Comparison of ENCODE assay signal across 18 cellular contexts in genomic region chr11:134425413-134425812, GRCh38. TPM values are rescaled to one million over a fixed set of nuclear protein-coding genes. Genes with fewer than 3 reads are reported as not detected.
DNase-seq lines count a peak whose midpoint lies in the region; TF ChIP-seq lines count a peak whose summit lies in the region.
"Had no signal": no experiment of that assay in that cellular context is flagged by ENCODE, and none has a peak within 500 bp of the region (broad histone marks: within the 10 kb centered on the region; RNA-seq: fewer than 3 reads in every experiment).

No MANE protein-coding gene starts in this region.

- H3K27ac ChIP-seq in BLaER1: no peak overlapping the region
- peak overlapping the region; percentile 71 for H3K27ac ChIP-seq in substantia nigra (ENCODE audit: low read depth, low read length, poor library complexity, severe bottlenecking)
- H3K27ac ChIP-seq in OCI-LY7 (ENCODE audit: low read depth, low read length, poor library complexity, severe bottlenecking): no peak overlapping the region
- H3K27ac ChIP-seq in colonic mucosa: no peak overlapping the region
- H3K27ac ChIP-seq: C4-2B, GM23248 had no signal

- H3K36me3 Mint-ChIP-seq in brain (no peaks in the 10 kb centered on the region), glutamatergic neuron (ENCODE audit: unreplicated experiment) (no peaks in the 10 kb centered on the region)
- H3K36me3 Mint-ChIP-seq: CD4-positive, alpha-beta memory T cell had no signal

- H3K4me3 ChIP-seq in BLaER1 (no peak overlapping the region), OCI-LY7 (ENCODE audit: low read depth, low read length, poor library complexity, severe bottlenecking) (no peak overlapping the region), colonic mucosa (no peak overlapping the region)
- H3K4me3 ChIP-seq: GM12878, GM23248 had no signal

- H3K4me3 Mint-ChIP-seq in brain (no peak overlapping the region), glutamatergic neuron (ENCODE audit: unreplicated experiment) (no peak overlapping the region)
- H3K4me3 Mint-ChIP-seq: H9 had no signal

- H2AFZ ChIP-seq in OCI-LY7 (ENCODE audit: low read length): no peak overlapping the region
- H2AFZ ChIP-seq: GM23248 had no signal

- BruUV-seq in OCI-LY7 (replicated peaks; lab: Mats Ljungman, UMichigan): no TSS peak

- H3K9me2 ChIP-seq in OCI-LY7 (ENCODE audit: insufficient read depth, low read length): no peaks in the 10 kb centered on the region

- DNase-seq in glutamatergic neuron (no peak), substantia nigra (lab: John Stamatoyannopoulos, UW) (no peak), dedifferentiated amniotic fluid mesenchymal stem cell (ENCODE audit: extremely low spot score) (no peak), HK-2 (ENCODE audit: unreplicated experiment) (no peak), OCI-LY7 (ENCODE audit: low spot score) (no peak), colonic mucosa (no peak)
- DNase-seq: 8988T; AML-193; CD4-positive, alpha-beta memory T cell; DMS79; GM23248; H9 had no signal

- intact Hi-C loops in OCI-LY7 (cut with micrococcal nuclease; ENCODE audit: unreplicated experiment): no loop called here
- intact Hi-C loops in colonic mucosa (cut with DNase I): no loop called here

- H4K20me1 ChIP-seq in BLaER1: no peaks in the 10 kb centered on the region
- H4K20me1 ChIP-seq in OCI-LY7 (ENCODE audit: insufficient read depth, low read length): no peaks in the 10 kb centered on the region

- H3K9ac ChIP-seq in BLaER1 (no peak overlapping the region), colonic mucosa (ENCODE audit: low read depth in 2 of 2, low read length in 2 of 2) (no peak overlapping the region)
- H3K9ac ChIP-seq: GM23248 had no signal

- H3K9me3 ChIP-seq in BLaER1 (no peaks in the 10 kb centered on the region), OCI-LY7 (ENCODE audit: low read length) (no peaks in the 10 kb centered on the region), colonic mucosa (no peaks in the 10 kb centered on the region)

- H3K27me3 ChIP-seq in BLaER1 (no peaks in the 10 kb centered on the region), colonic mucosa (no peaks in the 10 kb centered on the region)

- H3K9me3 Mint-ChIP-seq in brain (peaks cover 0 to 2% (median 0%) of the 10 kb centered on the region in 5 experiments), glutamatergic neuron (ENCODE audit: unreplicated experiment) (peaks cover 5% of the 10 kb centered on the region)
- H3K9me3 Mint-ChIP-seq: CD4-positive, alpha-beta memory T cell; H9 had no signal

- no peaks in the 10 kb centered on the region for H3K79me2 ChIP-seq in OCI-LY7 (ENCODE audit: insufficient read depth, low read depth, low read length)

- H3K27ac Mint-ChIP-seq in brain (peak overlapping the region in 4 of 5 experiments; percentile 39 to 90 (median 70)), glutamatergic neuron (ENCODE audit: unreplicated experiment) (peak overlapping the region; percentile 83)
- H3K27ac Mint-ChIP-seq: CD4-positive, alpha-beta memory T cell had no signal

- CTCF ChIA-PET in OCI-LY7 (lab: Charles Lee; ENCODE audit: unreplicated experiment): no interaction called here

- POLR2A ChIA-PET in OCI-LY7 (lab: Charles Lee): no interaction called here

- H3K4me2 ChIP-seq in BLaER1: peak overlapping the region; percentile 49
- no peak overlapping the region for H3K4me2 ChIP-seq in OCI-LY7 (ENCODE audit: low read length)

- H3K4me1 Mint-ChIP-seq in brain (peaks cover 38% of the 10 kb centered on the region), glutamatergic neuron (ENCODE audit: low read depth, unreplicated experiment) (peaks cover 34% of the 10 kb centered on the region)
- H3K4me1 Mint-ChIP-seq: CD4-positive, alpha-beta memory T cell had no signal

- H3K4me1 ChIP-seq in BLaER1 (peaks cover 31% of the 10 kb centered on the region), OCI-LY7 (ENCODE audit: insufficient read depth, low read length, poor library complexity, severe bottlenecking) (no peaks in the 10 kb centered on the region), colonic mucosa (no peaks in the 10 kb centered on the region)

- TF ChIP-seq CTCF in brain (conservative IDR thresholded peaks at IDR 0.05): no peak
- TF ChIP-seq CTCF in glutamatergic neuron (IDR thresholded peaks at IDR 0.05; ENCODE audit: partially characterized antibody, unreplicated experiment): no peak
- no peak for TF ChIP-seq CTCF in OCI-LY7 (conservative IDR thresholded peaks at IDR 0.05; ENCODE audit: low read length)
- TF ChIP-seq CTCF in colonic mucosa (IDR thresholded peaks at IDR 0.05): no peak

- H3K36me3 ChIP-seq in BLaER1 (no peaks in the 10 kb centered on the region), OCI-LY7 (ENCODE audit: insufficient read depth, low read length) (no peaks in the 10 kb centered on the region), colonic mucosa (no peaks in the 10 kb centered on the region)

- peaks cover 8% of the 10 kb centered on the region for H3K27me3 Mint-ChIP-seq in brain
- H3K27me3 Mint-ChIP-seq in glutamatergic neuron (ENCODE audit: unreplicated experiment): peaks cover 4% of the 10 kb centered on the region

RNA-seq across cellular contexts. Expression of gene B3GAT1, which starts 13.4 kb away (rescaled TPM):
- polyA plus RNA-seq in brain (ENCODE audit: insufficient read depth, low read depth, low replicate concordance): 110 TPM
- 240 TPM for total RNA-seq in glutamatergic neuron (ENCODE audit: unreplicated experiment)
- not detected in 2 replicates for total RNA-seq in OCI-LY7 (2014; rRNA removed; shearing (Covaris generic))
- total RNA-seq in OCI-LY7 (2022): not detected in 2 replicates
- under 1 TPM in 1 of 2 donors, not detected in 1; 0.13 TPM for total RNA-seq in colonic mucosa
- total RNA-seq: G401, GM23248, HepG2 had no signal
- polyA plus RNA-seq: CD4-positive, alpha-beta memory T cell; GM12878; GM23248; HepG2 had no signal

Comparison
In these comparisons a context has a peak if more than half of its experiments do, and no peak if none do; other contexts are left out.
1. RNA of gene B3GAT1, which starts 13.4 kb away (total RNA-seq): 240 TPM in glutamatergic neuron (single experiment); 0.13 TPM in colonic mucosa and not detected in OCI-LY7; every median in the first group is over 100 times any median in the second.